7 cellular contexts compared by ENCODE assay signal in the genomic region with DNA sequence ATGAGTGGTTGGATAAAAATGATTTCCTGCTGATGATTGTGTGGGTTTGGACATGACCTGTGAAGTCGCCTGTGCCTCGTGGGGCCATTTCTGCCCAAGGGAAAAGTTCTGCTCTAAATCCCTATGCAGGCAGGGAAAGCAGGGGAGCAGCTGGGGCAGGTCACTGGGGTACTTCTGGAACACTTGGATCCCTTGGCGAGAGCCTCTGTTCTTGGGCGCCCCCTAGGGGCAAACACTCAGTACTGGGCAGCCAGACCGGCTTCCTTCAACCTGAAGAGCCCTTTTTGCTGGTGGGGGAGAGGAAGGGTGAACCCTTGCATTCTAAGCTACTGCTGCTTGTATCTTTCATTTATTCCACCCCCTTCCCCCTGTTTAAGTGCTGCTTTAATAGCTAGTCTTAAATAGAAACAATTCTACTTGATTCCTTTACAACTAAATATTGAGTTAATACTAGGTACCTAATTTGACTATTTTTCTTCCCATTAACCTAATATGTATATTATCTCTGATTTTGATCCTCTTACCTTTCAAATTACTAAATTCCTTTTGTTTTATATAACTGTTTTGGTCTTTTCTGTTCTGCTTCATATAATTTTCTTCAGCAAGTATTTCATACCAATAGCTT.
DNase-seq lines count a peak whose midpoint lies in the region; TF ChIP-seq lines count a peak whose summit lies in the region.

No MANE protein-coding gene starts in this region.

- H3K27me3 ChIP-seq in iPS DF 6.9 (ENCODE audit: control insufficient read depth, insufficient read depth, low read length) = no peaks in the 10 kb centered on the region

- DNase-seq in GM10266 (ENCODE audit: extremely low spot score) = peak; percentile 86
- DNase-seq in GOT3 (lab: John Stamatoyannopoulos, UW) = peak; percentile 49
- peak; percentile 18 for DNase-seq in LNCaP clone FGC (ENCODE audit: low read depth)
- peak; percentile 49 for DNase-seq in SHP77 treated with DMSO at 0.1 percent for 48 hours (lab: John Stamatoyannopoulos, UW)
- DNase-seq in astrocyte of the hippocampus (ENCODE audit: low read depth, low spot score) = peak; percentile 83
- DNase-seq in iPS DF 6.9 (ENCODE audit: low read depth, low spot score) = peak; percentile 72
- DNase-seq in stimulated activated CD4-positive, alpha-beta T cell treated with anti-CD3 and anti-CD28 coated beads, Interleukin-12 subunit alpha, Interleukin-12 subunit beta, amount 100 ng/mL, for 4 hours = peak; percentile 38

- no peaks in the 10 kb centered on the region for H3K36me3 ChIP-seq in iPS DF 6.9 (ENCODE audit: control insufficient read depth, insufficient read depth, low read length)

- H3K27ac ChIP-seq in iPS DF 6.9 (ENCODE audit: low read length) = no peak overlapping the region

- no peaks in the 10 kb centered on the region for H3K4me1 ChIP-seq in iPS DF 6.9 (ENCODE audit: control insufficient read depth, insufficient read depth, low read length)

- H3K4me3 ChIP-seq in LNCaP clone FGC (ENCODE audit: low read depth, low read length) = no peak overlapping the region
- H3K4me3 ChIP-seq in iPS DF 6.9 (ENCODE audit: low read length) = no peak overlapping the region

- no CpG with 5 or more reads among the region's 5 CpGs for WGBS in iPS DF 6.9 (ENCODE audit: insufficient coverage, insufficient read length)

- no peaks in the 10 kb centered on the region for H3K9me3 ChIP-seq in iPS DF 6.9 (ENCODE audit: control insufficient read depth, insufficient read depth, low read length)

- peak; percentile 85 for TF ChIP-seq CTCF in GM10266 (IDR thresholded peaks at IDR 0.05; ENCODE audit: control insufficient read depth, insufficient read depth, low read depth, missing control alignments)
- peak; percentile 74 for TF ChIP-seq CTCF in LNCaP clone FGC (IDR thresholded peaks at IDR 0.05; ENCODE audit: control insufficient read depth, extremely low read depth, insufficient read depth)

Comparison
In these comparisons a context has a peak if more than half of its experiments do, and no peak if none do; other contexts are left out.
1. DNase-seq: peak in every context shown above with its lines; median percentile 86 in GM10266; 83 in astrocyte of the hippocampus; 72 in iPS DF 6.9; 49 in GOT3; 49 in SHP77 treated with DMSO at 0.1 percent for 48 hours; 38 in stimulated activated CD4-positive, alpha-beta T cell treated with anti-CD3 and anti-CD28 coated beads, Interleukin-12 subunit alpha, Interleukin-12 subunit beta, amount 100 ng/mL, for 4 hours; 18 in LNCaP clone FGC.